Comparison of ENCODE assay signal across 8 cellular contexts in genomic region chr17:16351831-16352230, GRCh38. TPM values are rescaled to one million over a fixed set of nuclear protein-coding genes. Genes with fewer than 3 reads are reported as not detected.
DNase-seq lines count a peak whose midpoint lies in the region; FAIRE-seq and TF ChIP-seq lines count a peak whose summit lies in the region.

No MANE protein-coding gene starts in this region.

- peaks cover 8% of the 10 kb centered on the region for H3K4me1 Mint-ChIP-seq in endodermal cell

- in situ Hi-C loops in GM13976 (cut with MboI; ENCODE audit: low sequenced_read_pairs, unreplicated experiment): no loop called here

- H3K9ac ChIP-seq in OCI-LY3 (ENCODE audit: low read length) (peak overlapping the region; percentile 76), endodermal cell (ENCODE audit: extremely low read depth, low read length, poor library complexity, severe bottlenecking) (peak overlapping the region; percentile 92), parathyroid adenoma (no peak overlapping the region)

- 8 to 12% methylated on average over 10 of the region's 10 CpGs for WGBS in endodermal cell (ENCODE audit: insufficient coverage in 1 of 2, insufficient read length in 1 of 2), 2 experiments

- TF ChIP-seq POLR2A in GM12891 (IDR thresholded peaks at IDR 0.05; ENCODE audit: low read depth, low read length): no peak

- H3K27me3 ChIP-seq in OCI-LY3 (ENCODE audit: low read depth, low read length) (no peaks in the 10 kb centered on the region), endodermal cell (ENCODE audit: control insufficient read depth, insufficient read depth, low read length, poor library complexity, severe bottlenecking) (no peaks in the 10 kb centered on the region), parathyroid adenoma (ENCODE audit: control insufficient read depth, insufficient read depth, low read length) (no peaks in the 10 kb centered on the region)

- no peak for FAIRE-seq in GM12891 (lab: Jason Lieb, UNC)

- H3K36me3 ChIP-seq in OCI-LY3 (replicated peaks; ENCODE audit: low read depth, low read length) (peaks cover 4% of the 10 kb centered on the region), endodermal cell (ENCODE audit: control insufficient read depth, insufficient read depth, low read length) (peaks cover 31% of the 10 kb centered on the region), parathyroid adenoma (ENCODE audit: control insufficient read depth, insufficient read depth, low read length) (no peaks in the 10 kb centered on the region)

- H3K9me3 ChIP-seq in OCI-LY3 (ENCODE audit: insufficient read depth, low read length): no peaks in the 10 kb centered on the region
- H3K9me3 ChIP-seq in endodermal cell (ENCODE audit: control insufficient read depth, low read length): no peaks in the 10 kb centered on the region
- no peaks in the 10 kb centered on the region for H3K9me3 ChIP-seq in parathyroid adenoma (ENCODE audit: control insufficient read depth, low read length)

- peaks cover 14% of the 10 kb centered on the region for H3K27me3 Mint-ChIP-seq in endodermal cell (ENCODE audit: insufficient read depth)

- H3K27ac Mint-ChIP-seq in endodermal cell: peak overlapping the region; percentile 98

- H4K20me1 ChIP-seq in OCI-LY3 (ENCODE audit: insufficient read depth, low read length): peaks cover 7% of the 10 kb centered on the region; the same call in 1 of the 2 replicates

- H3K9me3 Mint-ChIP-seq in endodermal cell: no peaks in the 10 kb centered on the region

- peak; percentile 6 for DNase-seq in Daoy (ENCODE audit: low read depth)
- no peak for DNase-seq in endodermal cell
- no peak for DNase-seq in GM12891 (ENCODE audit: insufficient read length, low spot score)
- DNase-seq in GM13976 (ENCODE audit: low spot score): no peak
- no peak for DNase-seq in NCI-H2107 (lab: John Stamatoyannopoulos, UW)
- DNase-seq in NCI-H2029 (lab: John Stamatoyannopoulos, UW): no peak

- TF ChIP-seq CTCF in OCI-LY3 (IDR thresholded peaks at IDR 0.05; ENCODE audit: low read depth, low read length) (no peak), endodermal cell (conservative IDR thresholded peaks at IDR 0.05) (no peak), parathyroid adenoma (IDR thresholded peaks at IDR 0.05) (no peak), GM13976 (IDR thresholded peaks at IDR 0.05; ENCODE audit: borderline replicate concordance, control extremely low read depth, extremely low read depth, insufficient read depth, missing control alignments) (no peak)

- H3K27ac ChIP-seq in OCI-LY3 (ENCODE audit: low read length) (no peak overlapping the region), endodermal cell (ENCODE audit: low read depth, low read length) (peak overlapping the region; percentile 96), parathyroid adenoma (no peak overlapping the region)

- peaks cover 28% of the 10 kb centered on the region for H3K79me2 ChIP-seq in OCI-LY3 (ENCODE audit: low read length)
- H3K79me2 ChIP-seq in parathyroid adenoma: no peaks in the 10 kb centered on the region

- peak overlapping the region; percentile 93 for H3K4me3 ChIP-seq in OCI-LY3 (ENCODE audit: low read length)
- peak overlapping the region; percentile 93 for H3K4me3 ChIP-seq in endodermal cell (ENCODE audit: low read length)
- H3K4me3 ChIP-seq in parathyroid adenoma (ENCODE audit: low read depth, low read length): peak overlapping the region; percentile 63

- peak overlapping the region; percentile 92 for H3K4me3 Mint-ChIP-seq in endodermal cell

- H3K36me3 Mint-ChIP-seq in endodermal cell (ENCODE audit: low read depth): peaks cover 20% of the 10 kb centered on the region

- H3K4me2 ChIP-seq in OCI-LY3 (ENCODE audit: low read length) (peak overlapping the region; percentile 82), parathyroid adenoma (ENCODE audit: low read length) (peak overlapping the region; percentile 81)

- H3K4me1 ChIP-seq in OCI-LY3 (ENCODE audit: low read length) (peaks cover 9% of the 10 kb centered on the region), endodermal cell (ENCODE audit: control insufficient read depth, insufficient read depth, low read length) (no peaks in the 10 kb centered on the region), parathyroid adenoma (no peaks in the 10 kb centered on the region)

- H2AFZ ChIP-seq in OCI-LY3 (ENCODE audit: low read depth, low read length): no peak overlapping the region
- H2AFZ ChIP-seq in parathyroid adenoma: peak overlapping the region; percentile 97

TF ChIP-seq in GM12891, 5 proteins besides CTCF, POLR2A, EP300 and RAD21:
- TF ChIP-seq TAF1 (IDR thresholded peaks at IDR 0.05; ENCODE audit: low read depth, low read length) (no peak), POLR2AphosphoS5 (IDR thresholded peaks at IDR 0.05; ENCODE audit: low read depth, low read length) (no peak), SPI1 (IDR thresholded peaks at IDR 0.05; ENCODE audit: low read depth, low read length) (no peak), POU2F2 (IDR thresholded peaks at IDR 0.05; ENCODE audit: low read depth, low read length) (no peak), PAX5 (IDR thresholded peaks at IDR 0.05; ENCODE audit: insufficient read depth, low read length, severe bottlenecking) (no peak)
TF ChIP-seq in GM12891: peak in this region for 0.

RNA-seq across cellular contexts. Expression of gene CENPV, which starts 1.4 kb away (rescaled TPM):
- 121 and 144 TPM in 2 replicates for total RNA-seq in Daoy (2014; rRNA removed; shearing (Covaris generic))
- total RNA-seq in endodermal cell: 100 to 1,000 TPM; 109 to 202 TPM
- polyA plus RNA-seq in endodermal cell (2013, experiment 1 of 2): 391 TPM
- 343 TPM for polyA plus RNA-seq in endodermal cell (2013, experiment 2 of 2)
- 57.4 TPM for polyA plus RNA-seq in GM12891 (2012; ENCODE audit: low read depth, missing spikeins)

RNA-seq across cellular contexts. Expression of gene UBB, which starts 29.1 kb away (rescaled TPM):
- total RNA-seq in Daoy (2014; rRNA removed; shearing (Covaris generic)): 1,877 and 2,346 TPM in 2 replicates
- total RNA-seq in endodermal cell: 1,000 to 10,000 TPM; 1,658 to 1,721 TPM
- polyA plus RNA-seq in endodermal cell (2013, experiment 1 of 2): 2,166 TPM
- 2,122 TPM for polyA plus RNA-seq in endodermal cell (2013, experiment 2 of 2)
- polyA plus RNA-seq in GM12891 (2012; ENCODE audit: low read depth, missing spikeins): 1,983 TPM
